Comparison of ENCODE assay signal across 8 cellular contexts in genomic region chr1:162561037-162561615, GRCh38. TPM values are rescaled to one million over a fixed set of nuclear protein-coding genes. Genes with fewer than 3 reads are reported as not detected.
DNase-seq lines count a peak whose midpoint lies in the region; ATAC-seq lines count a peak whose summit lies in the region.

No MANE protein-coding gene starts in this region.

- peaks cover 25% of the 10 kb centered on the region for H3K36me3 Mint-ChIP-seq in effector memory CD8-positive, alpha-beta T cell (ENCODE audit: insufficient read depth)

- no peak overlapping the region for H2AK5ac ChIP-seq in mesendoderm (ENCODE audit: low read length)

- DNase-seq in COR-L47 (lab: John Stamatoyannopoulos, UW), result peak; percentile 93
- peak; percentile 95 for DNase-seq in HT1080 (ENCODE audit: low read depth)
- peak; percentile 93 to 96 for DNase-seq in NOMO-1 (lab: John Stamatoyannopoulos, UW; ENCODE audit: unreplicated experiment in 2 of 2)
- DNase-seq in activated CD8-positive, alpha-beta memory T cell treated with anti-CD3 and anti-CD28 coated beads for 48 hours (ENCODE audit: low read depth in 2 of 3, low spot score in 2 of 3), result peak; percentile 91 to 93 (median 91)
- peak; percentile 98 to 99 (median 98) for DNase-seq in effector memory CD8-positive, alpha-beta T cell
- DNase-seq in mesendoderm, result peak; percentile 98
- peak; percentile 98 for DNase-seq in stimulated activated CD8-positive, alpha-beta memory T cell treated with anti-CD3 and anti-CD28 coated beads, Interleukin-12 subunit alpha, Interleukin-12 subunit beta, amount 100 ng/mL, for 4 hours (ENCODE audit: low read depth)

- peak overlapping the region; percentile 21 for H3K4me3 ChIP-seq in mesendoderm (ENCODE audit: low read length)

- no peaks in the 10 kb centered on the region for H3K9me3 Mint-ChIP-seq in effector memory CD8-positive, alpha-beta T cell

- peaks cover 6% of the 10 kb centered on the region for H3K4me1 ChIP-seq in mesendoderm (ENCODE audit: control insufficient read depth, low read depth, low read length)

- H3K27me3 Mint-ChIP-seq in effector memory CD8-positive, alpha-beta T cell, result no peaks in the 10 kb centered on the region

- peaks cover 10% of the 10 kb centered on the region for H3K79me2 ChIP-seq in mesendoderm (ENCODE audit: control insufficient read depth, insufficient read depth, low read length)

- H3K4me1 Mint-ChIP-seq in effector memory CD8-positive, alpha-beta T cell (ENCODE audit: low read depth in 2 of 2), result peaks cover 26 to 30% of the 10 kb centered on the region in 2 donors

- no peak overlapping the region for H2BK5ac ChIP-seq in mesendoderm (ENCODE audit: low read length)

- peak overlapping the region; percentile 94 to 96 for H3K4me3 Mint-ChIP-seq in effector memory CD8-positive, alpha-beta T cell

- no peak overlapping the region for H2BK15ac ChIP-seq in mesendoderm (replicated peaks; ENCODE audit: low read depth)

- no peak overlapping the region for H3K27ac ChIP-seq in mesendoderm (ENCODE audit: low read depth, low read length)

- peak overlapping the region; percentile 98 to 99 for H3K27ac Mint-ChIP-seq in effector memory CD8-positive, alpha-beta T cell

- no peak overlapping the region for H4K5ac ChIP-seq in mesendoderm (ENCODE audit: low read length)

- H3K23ac ChIP-seq in mesendoderm (ENCODE audit: low read length), result no peak overlapping the region

- no CpG with 5 or more reads among the region's 53 CpGs for WGBS in mesendoderm (ENCODE audit: extremely low coverage, insufficient coverage, low lambda C conversion rate)

- H3K18ac ChIP-seq in mesendoderm (ENCODE audit: low read length), result peak overlapping the region; percentile 88

- H3K36me3 ChIP-seq in mesendoderm (ENCODE audit: control insufficient read depth, insufficient read depth, low read length), result no peaks in the 10 kb centered on the region

- peaks cover 2% of the 10 kb centered on the region for H3K79me1 ChIP-seq in mesendoderm (ENCODE audit: low read length)

- peak; percentile 95 for ATAC-seq in GM21367 (IDR thresholded peaks at IDR 0.05; ENCODE audit: unreplicated experiment)
- ATAC-seq in effector memory CD8-positive, alpha-beta T cell (replicated peaks), result peak; percentile 87

- no peaks in the 10 kb centered on the region for H3K27me3 ChIP-seq in mesendoderm (ENCODE audit: insufficient read depth, low read length, poor library complexity)

- H3K4ac ChIP-seq in mesendoderm (ENCODE audit: low read depth, low read length), result peak overlapping the region; percentile 82

- peak overlapping the region; percentile 97 for H3K56ac ChIP-seq in mesendoderm (ENCODE audit: low read length)

- H3K4me2 ChIP-seq in mesendoderm (ENCODE audit: low read length), result peak overlapping the region; percentile 34

- H3K9ac ChIP-seq in mesendoderm (ENCODE audit: low read length), result peak overlapping the region; percentile 67

- peak overlapping the region; percentile 96 for H4K8ac ChIP-seq in mesendoderm (ENCODE audit: low read depth, low read length)

- H2BK120ac ChIP-seq in mesendoderm (ENCODE audit: low read depth, low read length), result no peak overlapping the region

RNA-seq across cellular contexts. Expression of gene UAP1, which starts 0.4 kb away (rescaled TPM):
- total RNA-seq in HT1080 (2014; rRNA removed; shearing (Covaris generic)), result 233 and 246 TPM in 2 replicates
- polyA plus RNA-seq in HT1080 (2015; cell fraction: cytosol; rRNA removed), result 258 and 278 TPM in 2 replicates
- polyA plus RNA-seq in HT1080 (2015; cell fraction: nucleus; rRNA removed), result 367 and 411 TPM in 2 replicates
- 25.7 TPM for polyA plus RNA-seq in mesendoderm (2013, experiment 1 of 2)
- 27.0 TPM for polyA plus RNA-seq in mesendoderm (2013, experiment 2 of 2)
